ENCODE assay signal across 8 cellular contexts in genomic region chr11:75341583-75341982, GRCh38. TPM values are rescaled to one million over a fixed set of nuclear protein-coding genes. Genes with fewer than 3 reads are reported as not detected.
DNase-seq lines count a peak whose midpoint lies in the region; ATAC-seq and TF ChIP-seq lines count a peak whose summit lies in the region.

No MANE protein-coding gene starts in this region.

- H3K79me1 ChIP-seq in mesendoderm (ENCODE audit: low read length) = peaks cover 43% of the 10 kb centered on the region

- H2BK5ac ChIP-seq in mesendoderm (ENCODE audit: low read length) = peak overlapping the region; percentile 84

- H3K9ac ChIP-seq in mesendoderm (ENCODE audit: low read length) = peak overlapping the region; percentile 32

- H3K36me3 Mint-ChIP-seq in activated T-cell treated with anti-CD3 and anti-CD28 coated beads, Interleukin-2, amount 50 U/mL, for 72 hours (ENCODE audit: insufficient read depth in 2 of 2) = no peaks in the 10 kb centered on the region

- TF ChIP-seq CTCF in transverse colon (IDR thresholded peaks at IDR 0.05) = no peak

- H2AK5ac ChIP-seq in mesendoderm (ENCODE audit: low read length) = peak overlapping the region; percentile 97

- H3K23ac ChIP-seq in mesendoderm (ENCODE audit: low read length) = peak overlapping the region; percentile 72

- H3K9me3 ChIP-seq in transverse colon = no peaks in the 10 kb centered on the region

- H3K4me1 Mint-ChIP-seq in activated T-cell treated with anti-CD3 and anti-CD28 coated beads, Interleukin-2, amount 50 U/mL, for 72 hours (ENCODE audit: low read depth) = peaks cover 93% of the 10 kb centered on the region

- peak overlapping the region; percentile 2 for H3K18ac ChIP-seq in mesendoderm (ENCODE audit: low read length)

- peak overlapping the region; percentile 1 for H3K4ac ChIP-seq in mesendoderm (ENCODE audit: low read depth, low read length)

- H3K4me3 ChIP-seq in mesendoderm (ENCODE audit: low read length) (no peak overlapping the region), transverse colon (no peak overlapping the region)

- H3K9me3 Mint-ChIP-seq in activated T-cell treated with anti-CD3 and anti-CD28 coated beads, Interleukin-2, amount 50 U/mL, for 72 hours = no peaks in the 10 kb centered on the region

- no peak for DNase-seq in activated T-cell treated with anti-CD3 and anti-CD28 coated beads, Interleukin-2, amount 50 U/mL, for 72 hours
- no peak for DNase-seq in activated T-cell treated with anti-CD3 and anti-CD28 coated beads, Interleukin-2, amount 50 U/mL, for 48 hours
- DNase-seq in mesendoderm (no peak), transverse colon (no peak), NCI-H2227 treated with DMSO at 0.1 percent for 48 hours (lab: John Stamatoyannopoulos, UW) (no peak), DMS114 treated with DMSO at 0.1 percent for 48 hours (lab: John Stamatoyannopoulos, UW; ENCODE audit: unreplicated experiment) (no peak)

- TF ChIP-seq POLR2A in transverse colon (IDR thresholded peaks at IDR 0.05) = no peak

- ATAC-seq in activated T-cell treated with anti-CD3 and anti-CD28 coated beads, Interleukin-2, amount 50 U/mL, for 72 hours (replicated peaks in 1 of 2) = no peak
- ATAC-seq in GM21515 (IDR thresholded peaks at IDR 0.05; ENCODE audit: unreplicated experiment) = no peak

- WGBS in mesendoderm (ENCODE audit: extremely low coverage, insufficient coverage, low lambda C conversion rate) = no CpG with 5 or more reads among the region's 4 CpGs
- WGBS in transverse colon (ENCODE audit: low coverage in 1 of 2), 2 donors = 54% methylated on average over 4 of the region's 4 CpGs; no CpG with 5 or more reads in 1 of the 2 donors

- no peaks in the 10 kb centered on the region for H3K27me3 Mint-ChIP-seq in activated T-cell treated with anti-CD3 and anti-CD28 coated beads, Interleukin-2, amount 50 U/mL, for 72 hours (ENCODE audit: low read depth)

- H4K5ac ChIP-seq in mesendoderm (ENCODE audit: low read length) = no peak overlapping the region

- no peaks in the 10 kb centered on the region for H3K36me3 ChIP-seq in mesendoderm (ENCODE audit: control insufficient read depth, insufficient read depth, low read length)
- H3K36me3 ChIP-seq in transverse colon = no peaks in the 10 kb centered on the region

- peak overlapping the region in 1 of 2 donors; percentile 81 for H3K4me3 Mint-ChIP-seq in activated T-cell treated with anti-CD3 and anti-CD28 coated beads, Interleukin-2, amount 50 U/mL, for 72 hours

- intact Hi-C loops in transverse colon (cut with DNase I; ENCODE audit: low total_unique reads) = no loop called here

- no peak overlapping the region for H2BK15ac ChIP-seq in mesendoderm (replicated peaks; ENCODE audit: low read depth)

- peak overlapping the region; percentile 2 for H3K4me2 ChIP-seq in mesendoderm (ENCODE audit: low read length)

- H3K4me1 ChIP-seq in mesendoderm (ENCODE audit: control insufficient read depth, low read depth, low read length) (peaks cover 58% of the 10 kb centered on the region), transverse colon (peaks cover 85 to 98% (median 97%) of the 10 kb centered on the region in 4 donors)

- in situ Hi-C loops in transverse colon (cut with MboI; ENCODE audit: low pct_ligation_motif_present in 1 of 4, low pct_unique_long_range_greater_than_20kb in 1 of 4, low sequenced_read_pairs in 3 of 4) = no loop called here

- no peak overlapping the region for H4K8ac ChIP-seq in mesendoderm (ENCODE audit: low read depth, low read length)

- no peak overlapping the region for H2BK120ac ChIP-seq in mesendoderm (ENCODE audit: low read depth, low read length)

- H3K27ac Mint-ChIP-seq in activated T-cell treated with anti-CD3 and anti-CD28 coated beads, Interleukin-2, amount 50 U/mL, for 72 hours = peak overlapping the region; percentile 31

- H3K79me2 ChIP-seq in mesendoderm (ENCODE audit: control insufficient read depth, insufficient read depth, low read length) = peaks cover 66% of the 10 kb centered on the region

- peak overlapping the region; percentile 92 for H3K56ac ChIP-seq in mesendoderm (ENCODE audit: low read length)

- H3K27me3 ChIP-seq in mesendoderm (ENCODE audit: insufficient read depth, low read length, poor library complexity) (no peaks in the 10 kb centered on the region), transverse colon (no peaks in the 10 kb centered on the region)

- H3K27ac ChIP-seq in angular gyrus (ENCODE audit: low read depth, low read length) (peak overlapping the region; percentile 7), mesendoderm (ENCODE audit: low read depth, low read length) (peak overlapping the region; percentile 29), transverse colon (peak overlapping the region; percentile 91 to 97 (median 94))

- TF ChIP-seq EP300 in transverse colon (IDR thresholded peaks at IDR 0.05; ENCODE audit: low read depth) = no peak

RNA-seq across cellular contexts. Expression of gene ARRB1, which starts 9.9 kb away (rescaled TPM):
- 10 to 100 TPM; 16.7 to 18.3 TPM for total RNA-seq in activated T-cell treated with anti-CD3 and anti-CD28 coated beads, Interleukin-2, amount 50 U/mL, for 72 hours
- polyA plus RNA-seq in mesendoderm (2013, experiment 1 of 2) = 42.6 TPM
- polyA plus RNA-seq in mesendoderm (2013, experiment 2 of 2) = 43.2 TPM
- 10 to 100 TPM; 55.7 to 88.2 (median 78.0) TPM for total RNA-seq in transverse colon

RNA-seq across cellular contexts. Expression of gene RPS3, which starts 57.7 kb away (rescaled TPM):
- total RNA-seq in activated T-cell treated with anti-CD3 and anti-CD28 coated beads, Interleukin-2, amount 50 U/mL, for 72 hours = 1,000 to 10,000 TPM; 5,116 to 5,192 TPM
- polyA plus RNA-seq in mesendoderm (2013, experiment 1 of 2) = 6,635 TPM
- 6,755 TPM for polyA plus RNA-seq in mesendoderm (2013, experiment 2 of 2)
- 1,000 to 10,000 TPM in 1 of 4 donors, 100 to 1,000 TPM in 3; 492 to 1,045 (median 813) TPM for total RNA-seq in transverse colon

Comparison
In these comparisons a context has a peak if more than half of its experiments do, and no peak if none do; other contexts are left out.
1. H3K27ac ChIP-seq: peak in every context shown above with its lines; median percentile 94 in transverse colon; 29 in mesendoderm; 7 in angular gyrus.
2. RNA of gene RPS3, which starts 57.7 kb away (total RNA-seq): 5,116 to 5,192 TPM in activated T-cell treated with anti-CD3 and anti-CD28 coated beads, Interleukin-2, amount 50 U/mL, for 72 hours; 492 to 1,045 TPM in transverse colon; every median in the first group is over 4 times any median in the second.